13 cellular contexts compared by ENCODE assay signal in genomic region chr2:179562330-179562885, GRCh38.
DNase-seq lines count a peak whose midpoint lies in the region; ATAC-seq and TF ChIP-seq lines count a peak whose summit lies in the region.
"Had no signal": no experiment of that assay in that cellular context is flagged by ENCODE, and none has a peak within 500 bp of the region (broad histone marks: within the 10 kb centered on the region; RNA-seq: fewer than 3 reads in every experiment).

No MANE protein-coding gene starts in this region.

- no peaks in the 10 kb centered on the region for H3K79me1 ChIP-seq in neuronal stem cell (ENCODE audit: low read depth, low read length)

- peaks cover 27% of the 10 kb centered on the region for H3K4me1 Mint-ChIP-seq in brain

- WGBS in neuronal stem cell (ENCODE audit: extremely low coverage in 2 of 2, insufficient read length in 2 of 2, insufficient replicate concordance in 1 of 2), 2 donors, result no CpG with 5 or more reads among the region's 8 CpGs

- DNase-seq in HAP-1 (ENCODE audit: low spot score in 2 of 2), result peak; percentile 57 to 84
- peak; percentile 53 for DNase-seq in NCI-H2107 (lab: John Stamatoyannopoulos, UW)
- no peak for DNase-seq in neuronal stem cell (ENCODE audit: low spot score)
- no peak for DNase-seq in iPS-NIHi7 (ENCODE audit: extremely low spot score)
- no peak for DNase-seq in posterior cingulate gyrus
- DNase-seq: BE2C; effector memory CD4-positive, alpha-beta T cell; stimulated activated CD4-positive, alpha-beta T cell treated with anti-CD3 and anti-CD28 coated beads, Interleukin-2, amount 100 ng/mL, for 48 hours; stimulated activated naive CD4-positive, alpha-beta T cell treated with Interleukin-2 at 50 U/mL for 16 hours; SW 1271 had no signal

- no peak overlapping the region for H3K14ac ChIP-seq in neuronal stem cell (ENCODE audit: low read length)

- no peak overlapping the region for H3K9ac ChIP-seq in neuronal stem cell (ENCODE audit: low read depth, low read length, poor library complexity)

- peak overlapping the region; percentile 7 to 54 (median 44) for H3K4me3 Mint-ChIP-seq in brain

- peaks cover 4% of the 10 kb centered on the region for H3K27me3 Mint-ChIP-seq in brain

- H2BK120ac ChIP-seq in neuronal stem cell (ENCODE audit: low read depth, low read length), result no peak overlapping the region

- intact Hi-C loops in posterior cingulate gyrus (cut with DNase I), result no loop called here

- H3K4me2 ChIP-seq in neuronal stem cell (ENCODE audit: insufficient read depth, low read length, poor library complexity, severe bottlenecking), result no peak overlapping the region

- H3K9me3 Mint-ChIP-seq in brain, result no peaks in the 10 kb centered on the region

- H3K18ac ChIP-seq in neuronal stem cell (ENCODE audit: low read length), result no peak overlapping the region

- no peak overlapping the region for H2BK15ac ChIP-seq in neuronal stem cell (ENCODE audit: low read length)

- no peak overlapping the region for H3K27ac Mint-ChIP-seq in brain

- H3K36me3 ChIP-seq in HAP-1 (replicated peaks), result no peaks in the 10 kb centered on the region
- no peaks in the 10 kb centered on the region for H3K36me3 ChIP-seq in neuronal stem cell (replicated peaks in 1 of 2; ENCODE audit: control insufficient read depth in 2 of 2, insufficient read depth in 2 of 2, low read length in 2 of 2)
- H3K36me3 ChIP-seq: BE2C had no signal

- no peak for TF ChIP-seq CTCF in brain (conservative IDR thresholded peaks at IDR 0.05)

- in situ Hi-C loops in HAP-1 (cut with MboI; ENCODE audit: low sequenced_read_pairs), result no loop called here

- H3K4me1 ChIP-seq in HAP-1 (peaks cover 44% of the 10 kb centered on the region), neuronal stem cell (ENCODE audit: control insufficient read depth in 2 of 2, insufficient read depth in 1 of 2, low read depth in 1 of 2, low read length in 2 of 2) (peaks cover 0 to 6% of the 10 kb centered on the region in 2 donors)
- H3K4me1 ChIP-seq: BE2C had no signal

- H3K23ac ChIP-seq in neuronal stem cell (ENCODE audit: low read depth, low read length, poor library complexity), result no peak overlapping the region

- no peaks in the 10 kb centered on the region for H3K36me3 Mint-ChIP-seq in brain

- peak overlapping the region; percentile 33 for H3K4me3 ChIP-seq in HAP-1
- H3K4me3 ChIP-seq in neuronal stem cell (ENCODE audit: low read length in 2 of 2), result no peak overlapping the region

- no peak overlapping the region for H4K91ac ChIP-seq in neuronal stem cell (ENCODE audit: low read depth, low read length, poor library complexity)

- no peak overlapping the region for H2AK5ac ChIP-seq in neuronal stem cell (ENCODE audit: low read depth, low read length)

- H4K8ac ChIP-seq in neuronal stem cell (ENCODE audit: low read depth, low read length), result no peak overlapping the region

- H2AFZ ChIP-seq in neuronal stem cell (ENCODE audit: low read length), result peak overlapping the region; percentile 64

- no peak overlapping the region for H2BK5ac ChIP-seq in neuronal stem cell (ENCODE audit: low read length)

- H3K27me3 ChIP-seq in HAP-1 (ENCODE audit: low read depth), result no peaks in the 10 kb centered on the region
- no peaks in the 10 kb centered on the region for H3K27me3 ChIP-seq in neuronal stem cell (ENCODE audit: control insufficient read depth in 3 of 3, insufficient read depth in 3 of 3, low read depth in 1 of 3, low read length in 3 of 3)
- H3K27me3 ChIP-seq: BE2C had no signal

- no peak overlapping the region for H3K4ac ChIP-seq in neuronal stem cell (ENCODE audit: low read length)

- no peaks in the 10 kb centered on the region for H3K9me3 ChIP-seq in HAP-1
- H3K9me3 ChIP-seq in neuronal stem cell (replicated peaks in 1 of 2; ENCODE audit: control insufficient read depth in 2 of 2, insufficient read depth in 1 of 2, low read depth in 1 of 2, low read length in 2 of 2), result no peaks in the 10 kb centered on the region
- H3K9me3 ChIP-seq: BE2C had no signal

- no peak overlapping the region for H3K27ac ChIP-seq in neuronal stem cell (replicated peaks; ENCODE audit: low read length)

- ATAC-seq in HG03457 (IDR thresholded peaks at IDR 0.05; ENCODE audit: unreplicated experiment), result no peak
- no peak for ATAC-seq in GM18520 (IDR thresholded peaks at IDR 0.05; ENCODE audit: unreplicated experiment)

- H2BK12ac ChIP-seq in neuronal stem cell (ENCODE audit: low read length), result no peak overlapping the region

Comparison
In these comparisons a context has a peak if more than half of its experiments do, and no peak if none do; other contexts are left out.
1. DNase-seq: peak in HAP-1 (2 of 2) and NCI-H2107 (single experiment); none in neuronal stem cell (single experiment), iPS-NIHi7 (single experiment) and posterior cingulate gyrus (0 of 10).